In genomic region chr22:36208934-36209333, GRCh38 we compare ENCODE assay signal across 22 cellular contexts. TPM values are rescaled to one million over a fixed set of nuclear protein-coding genes. Genes with fewer than 3 reads are reported as not detected.
"Had no signal": no experiment of that assay in that cellular context is flagged by ENCODE, and none has a peak within 500 bp of the region (broad histone marks: within the 10 kb centered on the region; RNA-seq: fewer than 3 reads in every experiment).

No MANE protein-coding gene starts in this region.

- H3K4me1 ChIP-seq: colonic mucosa, uterus had no signal

- H3K27ac ChIP-seq: colonic mucosa, hepatocyte, neutrophil, sigmoid colon, thoracic aorta, transverse colon, uterus had no signal

- DNase-seq: colonic mucosa; effector CD4-positive, alpha-beta T cell; endodermal cell; foreskin melanocyte; head of caudate nucleus; left colon; left ventricle myocardium superior; naive thymus-derived CD8-positive, alpha-beta T cell; sigmoid colon; stimulated activated CD4-positive, alpha-beta T cell treated with anti-CD3 and anti-CD28 coated beads, Interleukin-2, amount 100 ng/mL, for 48 hours; stimulated activated naive CD8-positive, alpha-beta T cell treated with anti-CD3 and anti-CD28 coated beads, Interleukin-15, Interleukin-2, amounts not matched to agents 100 U/mL and 50 U/mL, for 24 hours; substantia nigra; transverse colon; uterus had no signal

- H3K4me3 ChIP-seq: colonic mucosa, hepatocyte, lung, sigmoid colon, smooth muscle cell, thoracic aorta, transverse colon, uterus had no signal

- H3K36me3 ChIP-seq: colonic mucosa, neutrophil, sigmoid colon, thoracic aorta, transverse colon, uterus had no signal

- H3K9me3 ChIP-seq: colonic mucosa, neutrophil, sigmoid colon, thoracic aorta, transverse colon, uterus had no signal

- H3K27ac Mint-ChIP-seq: endodermal cell had no signal

- H2AFZ ChIP-seq: hepatocyte had no signal

- H3K4me2 ChIP-seq: hepatocyte, smooth muscle cell had no signal

- H3K4me3 Mint-ChIP-seq: endodermal cell; naive thymus-derived CD8-positive, alpha-beta T cell had no signal

- H3K79me2 ChIP-seq: hepatocyte had no signal

- H3K27me3 ChIP-seq: colonic mucosa, hepatocyte, sigmoid colon, transverse colon, uterus had no signal

RNA-seq across cellular contexts. Expression of gene APOL4, which starts 7.3 kb away (rescaled TPM):
- total RNA-seq: endodermal cell; kidney epithelial cell; mononuclear cell; naive thymus-derived CD8-positive, alpha-beta T cell had no signal
- polyA plus RNA-seq: naive thymus-derived CD8-positive, alpha-beta T cell; neural cell; smooth muscle cell had no signal

RNA-seq across cellular contexts. Expression of gene APOL2, which starts 30.4 kb away (rescaled TPM):
- polyA plus RNA-seq: neural cell had no signal

RNA-seq across cellular contexts. Expression of gene APOL1, which starts 44.0 kb away (rescaled TPM):
- total RNA-seq: smooth muscle cell had no signal
- polyA plus RNA-seq: neural cell had no signal

RNA-seq across cellular contexts. Expression of gene APOL3, which starts 48.4 kb away (rescaled TPM):
- polyA plus RNA-seq: neural cell had no signal
